Comparison of ENCODE assay signal across 17 cellular contexts in genomic region chr3:177817746-177818145, GRCh38.
"Had no signal": no experiment of that assay in that cellular context is flagged by ENCODE, and none has a peak within 500 bp of the region (broad histone marks: within the 10 kb centered on the region; RNA-seq: fewer than 3 reads in every experiment).

No MANE protein-coding gene starts in this region.

- H3K27ac ChIP-seq: neutrophil had no signal

- H3K9me3 ChIP-seq: neutrophil, transverse colon had no signal

- H3K36me3 ChIP-seq: neutrophil, transverse colon had no signal

- DNase-seq: activated B cell treated with CpG ODN at 0.5 μM for 24 hours; activated CD4-positive, alpha-beta T cell treated with anti-CD3 and anti-CD28 coated beads, Interleukin-2, amount 10 ng/mL, durations not matched to agents 24 days and 14 days; activated CD8-positive, alpha-beta memory T cell treated with anti-CD3 and anti-CD28 coated beads, Interleukin-2, amount 50 U/mL, for 48 hours; activated CD8-positive, alpha-beta T cell treated with anti-CD3 and anti-CD28 coated beads, Interleukin-2, amount 10 ng/mL, durations not matched to agents 7 days and 5 days; activated gamma-delta T cell treated with Interleukin-2 at 50 U/mL for 16 hours; activated T-cell treated with anti-CD3 and anti-CD28 coated beads, Interleukin-2, amount 50 U/mL, for 72 hours; amygdala; cortex of kidney; effector CD4-positive, alpha-beta T cell; foreskin melanocyte; head of caudate nucleus; left colon; naive B cell; transverse colon had no signal

- H3K27me3 ChIP-seq: neutrophil, transverse colon had no signal

- ATAC-seq: activated CD8-positive, alpha-beta T cell treated with anti-CD3 and anti-CD28 coated beads, Interleukin-2, amount 10 ng/mL, durations not matched to agents 7 days and 5 days; activated T-cell treated with anti-CD3 and anti-CD28 coated beads, Interleukin-2, amount 50 U/mL, for 72 hours; left colon; stimulated activated effector memory CD8-positive, alpha-beta T cell treated with anti-CD3 and anti-CD28 coated beads, Interleukin-12 subunit alpha, Interleukin-12 subunit beta, amount 100 ng/mL, for 72 hours had no signal

- H3K4me3 ChIP-seq: lung, transverse colon had no signal
